Comparison of ENCODE assay signal across 8 cellular contexts in the genomic region with DNA sequence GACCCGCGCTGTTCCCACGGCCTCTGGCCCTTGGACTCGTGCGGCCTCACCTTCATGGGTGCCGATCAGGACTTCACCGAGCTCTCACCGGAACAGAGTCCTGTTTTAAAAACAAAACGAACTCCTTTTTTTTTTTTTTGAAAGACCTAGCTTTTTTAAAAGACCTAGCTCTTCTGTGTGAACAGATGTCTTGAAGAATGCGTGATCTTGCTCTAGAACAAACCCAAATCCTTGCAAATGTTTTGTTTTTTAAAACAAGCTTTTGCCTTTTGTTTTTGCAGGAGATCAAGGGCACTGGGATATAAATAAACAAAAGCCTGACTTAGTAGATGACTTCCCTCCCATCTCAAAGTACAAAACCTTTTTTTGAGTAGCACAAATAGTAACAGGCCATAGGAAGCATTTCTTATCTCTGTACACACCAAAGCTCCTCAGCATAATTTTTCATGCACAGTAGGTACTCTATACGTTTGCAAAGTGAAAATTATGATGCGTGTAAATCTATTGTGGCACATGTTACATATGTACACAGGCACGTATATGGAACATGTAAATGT. TPM values are rescaled to one million over a fixed set of nuclear protein-coding genes. Genes with fewer than 3 reads are reported as not detected.
A peak's percentile ranks its signal among the peaks of the same experiment; 100 is the strongest.
DNase-seq lines count a peak whose midpoint lies in the region; ATAC-seq and TF ChIP-seq lines count a peak whose summit lies in the region.

No MANE protein-coding gene starts in this region.

- no peaks in the 10 kb centered on the region for H3K27me3 ChIP-seq in vagina

- no peak for ATAC-seq in memory B cell (ENCODE audit: low read depth)

- TF ChIP-seq CTCF in brain (conservative IDR thresholded peaks at IDR 0.05): no peak
- TF ChIP-seq CTCF in vagina (IDR thresholded peaks at IDR 0.05): no peak

- peak overlapping the region; percentile 98 to 100 (median 99) for H3K27ac Mint-ChIP-seq in brain
- H3K27ac Mint-ChIP-seq in memory B cell: peak overlapping the region; percentile 100

- no peaks in the 10 kb centered on the region for H3K36me3 ChIP-seq in vagina

- H3K4me3 ChIP-seq in vagina: peak overlapping the region; percentile 89 to 94

- H3K27ac ChIP-seq in vagina: peak overlapping the region; percentile 100

- intact Hi-C loops in vagina (cut with DNase I): loop anchor here (2.0 to 10.0 kb wide), 2 partner anchors 232 to 556 kb away; partner anchors contain the start of genes PPP2R3A and STAG1

- no peak for TF ChIP-seq POLR2A in vagina (IDR thresholded peaks at IDR 0.05)

- H3K9me3 ChIP-seq in vagina: no peaks in the 10 kb centered on the region

- H3K36me3 Mint-ChIP-seq in brain (peaks cover 11% of the 10 kb centered on the region), memory B cell (peaks cover 6% of the 10 kb centered on the region)

- H3K4me1 Mint-ChIP-seq in brain (peaks cover 27% of the 10 kb centered on the region), memory B cell (peaks cover 19% of the 10 kb centered on the region)

- DNase-seq in DMS79 (lab: John Stamatoyannopoulos, UW) (peak; percentile 68), NAMALWA (ENCODE audit: low spot score) (peak; percentile 73), memory B cell (ENCODE audit: low spot score in 2 of 2) (no peak), vagina (ENCODE audit: extremely low spot score in 2 of 2) (no peak), amniotic stem cell (lab: John Stamatoyannopoulos, UW) (no peak), DMS114 treated with DMSO at 0.1 percent for 48 hours (lab: John Stamatoyannopoulos, UW; ENCODE audit: unreplicated experiment) (no peak), SKM-1 treated with dmso at 0.1 percent for 144 hours (lab: John Stamatoyannopoulos, UW; ENCODE audit: unreplicated experiment) (no peak)

- peaks cover 2 to 11% (median 8%) of the 10 kb centered on the region in 5 experiments for H3K9me3 Mint-ChIP-seq in brain
- no peaks in the 10 kb centered on the region for H3K9me3 Mint-ChIP-seq in memory B cell

- H3K27me3 Mint-ChIP-seq in brain: peaks cover 22% of the 10 kb centered on the region
- H3K27me3 Mint-ChIP-seq in memory B cell: no peaks in the 10 kb centered on the region

- H3K4me1 ChIP-seq in vagina: peaks cover 23% of the 10 kb centered on the region

- H3K4me3 Mint-ChIP-seq in brain (peak overlapping the region; percentile 89 to 94 (median 94)), memory B cell (peak overlapping the region; percentile 98)

RNA-seq across cellular contexts. Expression of gene MSL2, which starts 1.1 kb away (rescaled TPM):
- 17.2 TPM for polyA plus RNA-seq in brain (ENCODE audit: insufficient read depth, low read depth, low replicate concordance)
- 18.7 TPM for total RNA-seq in vagina

RNA-seq across cellular contexts. Expression of gene PCCB, which starts 52.9 kb away (rescaled TPM):
- 77.1 TPM for polyA plus RNA-seq in brain (ENCODE audit: insufficient read depth, low read depth, low replicate concordance)
- 16.7 TPM for total RNA-seq in vagina

Comparison
In these comparisons a context has a peak if more than half of its experiments do, and no peak if none do; other contexts are left out.
1. DNase-seq: peak in DMS79 (single experiment) and NAMALWA (single experiment); none in memory B cell (0 of 2), vagina (0 of 2), amniotic stem cell (single experiment), DMS114 treated with DMSO at 0.1 percent for 48 hours (single experiment) and SKM-1 treated with dmso at 0.1 percent for 144 hours (single experiment).